In the genomic region with DNA sequence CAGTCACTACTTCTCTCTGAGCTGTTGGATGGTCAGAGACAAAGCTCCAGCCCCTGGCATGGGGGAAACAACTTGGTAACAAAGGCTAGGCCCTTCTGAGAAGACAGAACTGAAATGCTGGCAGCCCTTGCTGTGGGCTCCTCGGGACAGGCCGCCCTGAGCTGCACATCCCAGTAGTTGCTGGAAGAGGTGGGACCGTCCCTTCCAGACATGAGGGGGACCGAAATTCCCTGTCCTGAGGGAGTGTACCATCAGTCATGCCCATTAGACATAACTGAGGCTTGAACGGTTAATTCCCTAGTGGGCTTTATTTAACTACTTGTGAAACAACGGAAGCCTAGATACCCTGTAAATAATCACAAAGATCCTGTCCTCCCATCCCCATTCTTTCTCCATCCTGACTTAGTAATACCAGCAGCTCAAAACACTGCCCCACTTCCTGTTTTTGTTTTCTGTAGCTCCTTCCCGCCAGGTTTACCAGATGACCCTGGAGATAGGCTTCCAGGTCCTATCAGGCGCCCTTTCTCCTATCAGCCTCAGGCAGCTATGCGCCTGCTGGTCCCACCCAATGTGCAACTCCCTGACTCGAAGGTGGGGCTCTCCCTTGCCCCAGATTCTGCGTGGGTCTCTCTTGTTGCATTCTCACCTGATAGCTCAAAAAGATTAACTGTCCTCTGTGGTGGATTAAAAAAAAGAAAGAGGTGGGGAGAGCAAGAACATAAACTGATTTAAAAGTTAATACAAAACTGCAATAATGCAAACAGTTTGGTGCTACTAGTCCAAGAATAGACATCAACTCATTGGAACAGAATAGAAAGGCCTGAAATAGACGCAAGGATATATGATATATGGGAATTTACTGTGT, we compare ENCODE assay signal across 21 cellular contexts. TPM values are rescaled to one million over a fixed set of nuclear protein-coding genes. Genes with fewer than 3 reads are reported as not detected.
A peak's percentile ranks its signal among the peaks of the same experiment; 100 is the strongest.
DNase-seq lines count a peak whose midpoint lies in the region; ATAC-seq, FAIRE-seq and TF ChIP-seq lines count a peak whose summit lies in the region.
"Had no signal": no experiment of that assay in that cellular context is flagged by ENCODE, and none has a peak within 500 bp of the region (broad histone marks: within the 10 kb centered on the region; RNA-seq: fewer than 3 reads in every experiment).

No MANE protein-coding gene starts in this region.

- intact Hi-C loops in endothelial cell of umbilical vein (cut with micrococcal nuclease): loop anchor here (1.0 kb wide), 1 partner anchor 9 kb away; no protein-coding TSS in a partner anchor

- no peak overlapping the region for H3K9ac ChIP-seq in endothelial cell of umbilical vein (replicated peaks; ENCODE audit: extremely low read depth, insufficient read depth, low read length)

- peak overlapping the region; percentile 3 for H3K4me2 ChIP-seq in endothelial cell of umbilical vein (ENCODE audit: insufficient read depth, low read length)

- TF ChIP-seq POLR2A in endothelial cell of umbilical vein (IDR thresholded peaks at IDR 0.05; ENCODE audit: low read depth, low read length): no peak

- no peak for ATAC-seq in stimulated activated effector memory CD8-positive, alpha-beta T cell treated with anti-CD3 and anti-CD28 coated beads, Interleukin-12 subunit alpha, Interleukin-12 subunit beta, amount 100 ng/mL, for 72 hours
- ATAC-seq: left cardiac atrium had no signal

- peak; percentile 86 for FAIRE-seq in endothelial cell of umbilical vein (lab: Jason Lieb, UNC)
- FAIRE-seq: colon had no signal

- peak overlapping the region; percentile 64 for H3K27ac Mint-ChIP-seq in stimulated activated effector memory CD8-positive, alpha-beta T cell treated with anti-CD3 and anti-CD28 coated beads, Interleukin-12 subunit alpha, Interleukin-12 subunit beta, amount 100 ng/mL, for 72 hours
- no peak overlapping the region for H3K27ac Mint-ChIP-seq in mesothelial cell of epicardium

- peak; percentile 30 for DNase-seq in SIG-M5 treated with dmso at 0.1 percent for 504 hours (lab: John Stamatoyannopoulos, UW; ENCODE audit: unreplicated experiment)
- no peak for DNase-seq in SIG-M5 (lab: John Stamatoyannopoulos, UW)
- peak; percentile 74 for DNase-seq in OCI-M2 (lab: John Stamatoyannopoulos, UW; ENCODE audit: unreplicated experiment)
- DNase-seq in endothelial cell of umbilical vein (ENCODE audit: low read depth, low spot score): no peak
- no peak for DNase-seq in stimulated activated effector memory CD8-positive, alpha-beta T cell treated with anti-CD3 and anti-CD28 coated beads, Interleukin-12 subunit alpha, Interleukin-12 subunit beta, amount 100 ng/mL, for 72 hours (ENCODE audit: low spot score in 2 of 2)
- DNase-seq in mesothelial cell of epicardium (ENCODE audit: low spot score in 2 of 2, unreplicated experiment in 2 of 2): no peak
- DNase-seq in HuH-7 (ENCODE audit: low spot score): no peak
- DNase-seq in midbrain (lab: John Stamatoyannopoulos, UW): no peak
- DNase-seq: 8988T; activated CD4-positive, alpha-beta T cell treated with anti-CD3 and anti-CD28 coated beads, Interleukin-2, amount 50 U/mL, for 1 hour; anterior cingulate cortex; GDM1; left cardiac atrium; naive B cell; NCI-H1417; NCI-H226; RPMI8226; tibial artery had no signal

- no peaks in the 10 kb centered on the region for H4K20me1 ChIP-seq in endothelial cell of umbilical vein (replicated peaks; ENCODE audit: control insufficient read depth, extremely low read depth, insufficient read depth, low read length)

- CTCF ChIA-PET in endothelial cell of umbilical vein (lab: Charles Lee): interaction anchor here (1.4 to 4.1 kb wide), 2 partner anchors 11 to 56 kb away, joined by 3 to 27 read pairs; no protein-coding TSS in a partner anchor

- no peak overlapping the region for H3K4me3 ChIP-seq in endothelial cell of umbilical vein (replicated peaks in 1 of 3; ENCODE audit: insufficient read depth in 1 of 3, low read depth in 1 of 3, low read length in 3 of 3)
- H3K4me3 ChIP-seq: tibial artery had no signal

- H3K27ac ChIP-seq in endothelial cell of umbilical vein (ENCODE audit: insufficient read depth, low read depth, low read length): no peak overlapping the region
- H3K27ac ChIP-seq: tibial artery had no signal

- dilution Hi-C loops in endothelial cell of umbilical vein (cut with MboI; ENCODE audit: extremely low pct_ligation_motif_present, low sequenced_read_pairs): no loop called here

- peaks cover 25% of the 10 kb centered on the region for H3K4me1 ChIP-seq in endothelial cell of umbilical vein (ENCODE audit: control insufficient read depth, extremely low read depth, insufficient read depth, low read length)

- POLR2A ChIA-PET in endothelial cell of umbilical vein (lab: Charles Lee): no interaction called here

- H3K79me2 ChIP-seq in endothelial cell of umbilical vein (ENCODE audit: control insufficient read depth, insufficient read depth, low read length): no peaks in the 10 kb centered on the region

- H3K4me3 Mint-ChIP-seq in stimulated activated effector memory CD8-positive, alpha-beta T cell treated with anti-CD3 and anti-CD28 coated beads, Interleukin-12 subunit alpha, Interleukin-12 subunit beta, amount 100 ng/mL, for 72 hours: no peak overlapping the region
- no peak overlapping the region for H3K4me3 Mint-ChIP-seq in mesothelial cell of epicardium
- H3K4me3 Mint-ChIP-seq: naive B cell had no signal

- no peaks in the 10 kb centered on the region for H3K9me3 Mint-ChIP-seq in stimulated activated effector memory CD8-positive, alpha-beta T cell treated with anti-CD3 and anti-CD28 coated beads, Interleukin-12 subunit alpha, Interleukin-12 subunit beta, amount 100 ng/mL, for 72 hours
- H3K9me3 Mint-ChIP-seq in mesothelial cell of epicardium: no peaks in the 10 kb centered on the region
- H3K9me3 Mint-ChIP-seq: naive B cell had no signal

- H3K27me3 Mint-ChIP-seq in mesothelial cell of epicardium (ENCODE audit: low read depth): no peaks in the 10 kb centered on the region
- H3K27me3 Mint-ChIP-seq: naive B cell had no signal

- H3K9me1 ChIP-seq in endothelial cell of umbilical vein (replicated peaks; ENCODE audit: control insufficient read depth, extremely low read depth, insufficient read depth, low read length): no peaks in the 10 kb centered on the region

- H2AFZ ChIP-seq in endothelial cell of umbilical vein (ENCODE audit: low read depth, low read length): peak overlapping the region; percentile 14

- no TSS peak for BruUV-seq in endothelial cell of umbilical vein (replicated peaks; lab: Mats Ljungman, UMichigan)

- H3K27me3 ChIP-seq in endothelial cell of umbilical vein (ENCODE audit: control insufficient read depth in 2 of 2, insufficient read depth in 2 of 2, low read length in 2 of 2): no peaks in the 10 kb centered on the region
- H3K27me3 ChIP-seq: tibial artery had no signal

- no peaks in the 10 kb centered on the region for H3K36me3 Mint-ChIP-seq in stimulated activated effector memory CD8-positive, alpha-beta T cell treated with anti-CD3 and anti-CD28 coated beads, Interleukin-12 subunit alpha, Interleukin-12 subunit beta, amount 100 ng/mL, for 72 hours
- H3K36me3 Mint-ChIP-seq in mesothelial cell of epicardium: no peaks in the 10 kb centered on the region
- H3K36me3 Mint-ChIP-seq: naive B cell had no signal

- H3K9me3 ChIP-seq in endothelial cell of umbilical vein (replicated peaks; ENCODE audit: control insufficient read depth, insufficient read depth, low read length): no peaks in the 10 kb centered on the region
- H3K9me3 ChIP-seq: tibial artery had no signal

- TF ChIP-seq CTCF in endothelial cell of umbilical vein (IDR thresholded peaks at IDR 0.05; ENCODE audit: extremely low read depth in 1 of 2, insufficient read depth in 1 of 2, low read depth in 1 of 2, low read length in 2 of 2): no peak
- no peak for TF ChIP-seq CTCF in mesothelial cell of epicardium (IDR thresholded peaks at IDR 0.05; ENCODE audit: unreplicated experiment)

- peaks cover 16% of the 10 kb centered on the region for H3K4me1 Mint-ChIP-seq in stimulated activated effector memory CD8-positive, alpha-beta T cell treated with anti-CD3 and anti-CD28 coated beads, Interleukin-12 subunit alpha, Interleukin-12 subunit beta, amount 100 ng/mL, for 72 hours
- H3K4me1 Mint-ChIP-seq in mesothelial cell of epicardium: no peaks in the 10 kb centered on the region

- no peaks in the 10 kb centered on the region for H3K36me3 ChIP-seq in endothelial cell of umbilical vein (ENCODE audit: control insufficient read depth in 2 of 2, extremely low read depth in 1 of 2, insufficient read depth in 2 of 2, low read length in 2 of 2)
- H3K36me3 ChIP-seq: tibial artery had no signal

TF ChIP-seq in endothelial cell of umbilical vein, 7 proteins besides CTCF, POLR2A, EP300 and RAD21:
- no peak for TF ChIP-seq FOS (IDR thresholded peaks at IDR 0.05; ENCODE audit: borderline replicate concordance, insufficient read depth, low read length)
- peak; percentile 82 for TF ChIP-seq GATA2 (IDR thresholded peaks at IDR 0.05; ENCODE audit: insufficient read depth, insufficient read length, low read depth, low read length)

RNA-seq across cellular contexts. Expression of a gene that starts 37.0 kb away (rescaled TPM):
- total RNA-seq in endothelial cell of umbilical vein (not detected in 2 replicates), mesothelial cell of epicardium (not detected in 3 replicates)
- not detected in 2 replicates for polyA plus RNA-seq in endothelial cell of umbilical vein
- not detected in 2 replicates for polyA plus RNA-seq in endothelial cell of umbilical vein (2011; cell fraction: cytosol; rRNA removed)
- not detected in 2 replicates for polyA plus RNA-seq in endothelial cell of umbilical vein (2011; cell fraction: nucleus; rRNA removed)
- polyA plus RNA-seq in endothelial cell of umbilical vein (2012): not detected in 2 replicates
- polyA minus RNA-seq in endothelial cell of umbilical vein: not detected in 2 replicates
- polyA minus RNA-seq in endothelial cell of umbilical vein (2011; cell fraction: cytosol; rRNA and poly(A)+ RNA removed): not detected
- not detected in 2 replicates for polyA minus RNA-seq in endothelial cell of umbilical vein (2011; cell fraction: nucleus; rRNA and poly(A)+ RNA removed)
- total RNA-seq: left cardiac atrium; renal cortical epithelial cell; T-helper 2 cell treated with Interferon-gamma antibody and Interleukin-4, amounts not matched to agents 100 ng/mL and 5 ng/mL, for 36 hours had no signal

RNA-seq across cellular contexts. Expression of a gene that starts 38.0 kb away (rescaled TPM):
- total RNA-seq in endothelial cell of umbilical vein (141 and 149 TPM in 2 replicates), mesothelial cell of epicardium (41.6 to 46.9 TPM (median 46.3 TPM) in 3 replicates)
- 47.0 and 52.7 TPM in 2 replicates for polyA plus RNA-seq in endothelial cell of umbilical vein
- polyA plus RNA-seq in endothelial cell of umbilical vein (2011; cell fraction: cytosol; rRNA removed): 44.5 and 45.5 TPM in 2 replicates
- 146 and 166 TPM in 2 replicates for polyA plus RNA-seq in endothelial cell of umbilical vein (2011; cell fraction: nucleus; rRNA removed)
- polyA plus RNA-seq in endothelial cell of umbilical vein (2012): 88.7 and 117 TPM in 2 replicates
- 95.5 and 107 TPM in 2 replicates for polyA minus RNA-seq in endothelial cell of umbilical vein
- polyA minus RNA-seq in endothelial cell of umbilical vein (2011; cell fraction: cytosol; rRNA and poly(A)+ RNA removed): 25.2 TPM
- 82.9 and 138 TPM in 2 replicates for polyA minus RNA-seq in endothelial cell of umbilical vein (2011; cell fraction: nucleus; rRNA and poly(A)+ RNA removed)

Comparison
In these comparisons a context has a peak if more than half of its experiments do, and no peak if none do; other contexts are left out.
1. DNase-seq: peak in SIG-M5 treated with dmso at 0.1 percent for 504 hours (single experiment) and OCI-M2 (single experiment); none in SIG-M5 (single experiment), endothelial cell of umbilical vein (single experiment), stimulated activated effector memory CD8-positive, alpha-beta T cell treated with anti-CD3 and anti-CD28 coated beads, Interleukin-12 subunit alpha, Interleukin-12 subunit beta, amount 100 ng/mL, for 72 hours (0 of 2), mesothelial cell of epicardium (0 of 2), HuH-7 (single experiment) and midbrain (single experiment).